In genomic region chr1:152442291-152442690, GRCh38 we compare ENCODE assay signal across 1 cellular context.
TF ChIP-seq lines count a peak whose summit lies in the region.

No MANE protein-coding gene starts in this region.

TF ChIP-seq in GM23338, 12 proteins besides CTCF, POLR2A, EP300 and RAD21 (continued from another document):
- TF ChIP-seq REST (IDR thresholded peaks at IDR 0.05; ENCODE audit: unreplicated experiment): no peak
- TF ChIP-seq EZH2phosphoT487 (IDR thresholded peaks at IDR 0.05; ENCODE audit: unreplicated experiment): no peak
- TF ChIP-seq JUNB (IDR thresholded peaks at IDR 0.05; ENCODE audit: unreplicated experiment): no peak
- no peak for TF ChIP-seq CREB1 (CRISPR knock-in tag; IDR thresholded peaks at IDR 0.05; ENCODE audit: low read depth)
- no peak for TF ChIP-seq NANOG (IDR thresholded peaks at IDR 0.05; ENCODE audit: borderline replicate concordance)
- no peak for TF ChIP-seq POLR2AphosphoS5 (IDR thresholded peaks at IDR 0.05; ENCODE audit: low read depth)
